14 cellular contexts compared by ENCODE assay signal in genomic region chr18:48674758-48675157, GRCh38.
DNase-seq lines count a peak whose midpoint lies in the region; ATAC-seq and TF ChIP-seq lines count a peak whose summit lies in the region.
"Had no signal": no experiment of that assay in that cellular context is flagged by ENCODE, and none has a peak within 500 bp of the region (broad histone marks: within the 10 kb centered on the region; RNA-seq: fewer than 3 reads in every experiment).

No MANE protein-coding gene starts in this region.

- no peak overlapping the region for H3K4me3 ChIP-seq in left ventricle myocardium inferior
- H3K4me3 ChIP-seq in RWPE2 (ENCODE audit: severe bottlenecking), result no peak overlapping the region
- no peak overlapping the region for H3K4me3 ChIP-seq in thoracic aorta
- H3K4me3 ChIP-seq in BE2C (ENCODE audit: low read depth, low read length), result no peak overlapping the region
- H3K4me3 ChIP-seq: heart left ventricle, lung, mucosa of descending colon, skin epidermis, uterus had no signal

- H3K27ac ChIP-seq in left ventricle myocardium inferior (replicated peaks) (peak overlapping the region; percentile 47), RWPE2 (ENCODE audit: poor library complexity, severe bottlenecking) (no peak overlapping the region), thoracic aorta (no peak overlapping the region)
- H3K27ac ChIP-seq: skin epidermis, uterus, WERI-Rb-1 had no signal

- H3K27me3 ChIP-seq in left ventricle myocardium inferior (ENCODE audit: low read depth) (no peaks in the 10 kb centered on the region), RWPE2 (ENCODE audit: insufficient read depth, poor library complexity, severe bottlenecking) (no peaks in the 10 kb centered on the region), thoracic aorta (replicated peaks; ENCODE audit: insufficient read depth) (no peaks in the 10 kb centered on the region), BE2C (no peaks in the 10 kb centered on the region)
- H3K27me3 ChIP-seq: heart left ventricle, uterus had no signal

- intact Hi-C loops in left ventricle myocardium inferior (cut with micrococcal nuclease), result loop anchor here (5.0 to 10.0 kb wide), 3 partner anchors 108 to 740 kb away; no protein-coding TSS in a partner anchor
- intact Hi-C loops in Right ventricle myocardium superior (cut with DNase I), result loop anchor here (2.0 to 10.0 kb wide), 5 partner anchors 110 to 772 kb away; no protein-coding TSS in a partner anchor
- intact Hi-C loops in left colon (cut with DNase I, micrococcal nuclease), result loop anchor here in 1 of 2 donors (10.0 kb wide), 3 partner anchors 100 to 500 kb away; no protein-coding TSS in a partner anchor

- H3K9me3 ChIP-seq in left ventricle myocardium inferior (replicated peaks), result peaks cover 10% of the 10 kb centered on the region
- H3K9me3 ChIP-seq in RWPE2 (ENCODE audit: severe bottlenecking), result peaks cover 8% of the 10 kb centered on the region
- peaks cover 3% of the 10 kb centered on the region for H3K9me3 ChIP-seq in thoracic aorta
- H3K9me3 ChIP-seq in BE2C, result no peaks in the 10 kb centered on the region
- H3K9me3 ChIP-seq: mucosa of descending colon had no signal

- TF ChIP-seq CTCF in left ventricle myocardium inferior (IDR thresholded peaks at IDR 0.05; ENCODE audit: borderline replicate concordance), result no peak
- no peak for TF ChIP-seq CTCF in RWPE2 (IDR thresholded peaks at IDR 0.05; ENCODE audit: poor library complexity, severe bottlenecking)
- TF ChIP-seq CTCF in thoracic aorta (IDR thresholded peaks at IDR 0.05), result no peak
- no peak for TF ChIP-seq CTCF in BE2C (IDR thresholded peaks at IDR 0.05; ENCODE audit: low read depth, low read length)

- peaks cover 63% of the 10 kb centered on the region for H3K4me1 ChIP-seq in left ventricle myocardium inferior
- H3K4me1 ChIP-seq in RWPE2 (ENCODE audit: insufficient read depth, poor library complexity, severe bottlenecking), result no peaks in the 10 kb centered on the region
- peaks cover 22 to 36% of the 10 kb centered on the region in 2 donors for H3K4me1 ChIP-seq in thoracic aorta (ENCODE audit: control insufficient read depth in 1 of 2, low read depth in 2 of 2)
- H3K4me1 ChIP-seq in BE2C, result peaks cover 3% of the 10 kb centered on the region; the same call in 1 of the 2 replicates

- no peak for ATAC-seq in Right ventricle myocardium superior (ENCODE audit: poor library complexity)
- no peak for ATAC-seq in RWPE2 (ENCODE audit: low read depth)
- ATAC-seq in left colon, result peak; percentile 1
- ATAC-seq in thoracic aorta (ENCODE audit: insufficient number of reproducible peaks, low FRiP score, low read depth), result no peak
- no peak for ATAC-seq in HG02884 (IDR thresholded peaks at IDR 0.05; ENCODE audit: unreplicated experiment)

- H3K36me3 ChIP-seq in left ventricle myocardium inferior (peaks cover 19% of the 10 kb centered on the region), RWPE2 (ENCODE audit: low read depth) (peaks cover 19% of the 10 kb centered on the region), thoracic aorta (peaks cover 10% of the 10 kb centered on the region), BE2C (peaks cover 7% of the 10 kb centered on the region)
- H3K36me3 ChIP-seq: uterus had no signal

- no peak for DNase-seq in left ventricle myocardium inferior
- DNase-seq in Right ventricle myocardium superior, result no peak
- peak; percentile 20 for DNase-seq in RWPE2 (ENCODE audit: low spot score)
- peak in 1 of 2 donors; percentile 14 for DNase-seq in left colon
- DNase-seq in thoracic aorta (ENCODE audit: low spot score), result peak; percentile 0
- DNase-seq in BE2C, result no peak
- DNase-seq in kidney tubule cell (ENCODE audit: low spot score), result no peak

Comparison
In these comparisons a context has a peak if more than half of its experiments do, and no peak if none do; other contexts are left out.
1. DNase-seq: peak in RWPE2 (single experiment) and thoracic aorta (single experiment); none in left ventricle myocardium inferior (single experiment), Right ventricle myocardium superior (single experiment), BE2C (single experiment) and kidney tubule cell (single experiment).